Comparison of ENCODE assay signal across 20 cellular contexts in the genomic region with DNA sequence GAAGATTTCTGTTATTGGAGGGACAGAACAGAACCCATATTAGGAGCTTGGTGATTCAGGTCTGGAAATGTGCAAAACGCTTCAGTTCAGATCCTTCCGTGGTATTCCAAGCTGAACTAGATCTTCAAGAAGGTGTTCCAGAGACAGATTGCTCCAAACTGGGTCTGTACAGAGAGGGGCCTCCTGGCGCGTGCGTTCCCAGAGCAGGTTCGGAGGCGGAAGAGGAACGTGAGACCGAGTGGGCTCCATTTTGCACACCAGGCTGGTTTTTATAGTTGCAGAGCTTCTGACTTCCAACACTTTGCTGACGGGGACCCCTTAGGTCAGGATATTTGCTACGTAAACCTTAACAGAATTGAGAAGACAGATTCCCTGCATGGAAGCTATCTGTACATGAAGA. TPM values are rescaled to one million over a fixed set of nuclear protein-coding genes. Genes with fewer than 3 reads are reported as not detected.
DNase-seq lines count a peak whose midpoint lies in the region; ATAC-seq, FAIRE-seq and TF ChIP-seq lines count a peak whose summit lies in the region.
"Had no signal": no experiment of that assay in that cellular context is flagged by ENCODE, and none has a peak within 500 bp of the region (broad histone marks: within the 10 kb centered on the region; RNA-seq: fewer than 3 reads in every experiment).

No MANE protein-coding gene starts in this region.

- ATAC-seq in heart left ventricle (no peak), left cardiac atrium (no peak), upper lobe of right lung (no peak), GM19463 (IDR thresholded peaks at IDR 0.05; ENCODE audit: unreplicated experiment) (no peak)
- ATAC-seq: activated naive CD8-positive, alpha-beta T cell treated with anti-CD3 and anti-CD28 coated beads, Interleukin-2, amount 50 U/mL, for 24 hours; left ventricle myocardium superior had no signal

- TF ChIP-seq POLR2A in heart left ventricle (IDR thresholded peaks at IDR 0.05): no peak

- WGBS in heart left ventricle, 4 donors: 92 to 99% (median 93%) methylated on average over 11 of the region's 11 CpGs

- H3K79me2 ChIP-seq in astrocyte (ENCODE audit: insufficient read depth, low read length): no peaks in the 10 kb centered on the region

- H3K4me3 ChIP-seq in heart left ventricle (no peak overlapping the region), astrocyte (ENCODE audit: insufficient read depth, low read depth, low read length) (no peak overlapping the region), upper lobe of right lung (no peak overlapping the region), MG63 (no peak overlapping the region)
- H3K4me3 ChIP-seq: cardiac muscle cell, right lobe of liver had no signal

- no peak overlapping the region for H3K4me3 Mint-ChIP-seq in astrocyte (ENCODE audit: unreplicated experiment)
- no peak overlapping the region for H3K4me3 Mint-ChIP-seq in mesothelial cell of epicardium
- H3K4me3 Mint-ChIP-seq: activated naive CD8-positive, alpha-beta T cell treated with anti-CD3 and anti-CD28 coated beads, Interleukin-2, amount 50 U/mL, for 24 hours; CD14-positive monocyte had no signal

- H3K27me3 ChIP-seq in heart left ventricle: no peaks in the 10 kb centered on the region
- H3K27me3 ChIP-seq in astrocyte (ENCODE audit: insufficient read depth, low read length): no peaks in the 10 kb centered on the region
- no peaks in the 10 kb centered on the region for H3K27me3 ChIP-seq in upper lobe of right lung
- H3K27me3 ChIP-seq in MG63: no peaks in the 10 kb centered on the region
- H3K27me3 ChIP-seq: cardiac muscle cell, right lobe of liver had no signal

- H3K4me1 ChIP-seq in heart left ventricle (peaks cover 0 to 15% (median 0%) of the 10 kb centered on the region in 12 donors), astrocyte (ENCODE audit: insufficient read depth, low read length) (peaks cover 32% of the 10 kb centered on the region), upper lobe of right lung (peaks cover 8% of the 10 kb centered on the region)
- H3K4me1 ChIP-seq: right lobe of liver had no signal

- peak overlapping the region; percentile 82 for H3K9ac ChIP-seq in astrocyte (ENCODE audit: low read length)

- intact Hi-C loops in heart left ventricle (cut with DNase I) (loop anchor here in 3 of 10 donors (10.0 kb wide), 2 partner anchors 468 to 478 kb away; no protein-coding TSS in a partner anchor), left cardiac atrium (cut with DNase I) (loop anchor here in 1 of 2 donors (10.0 kb wide), 1 partner anchor 468 kb away; no protein-coding TSS in a partner anchor), upper lobe of right lung (cut with DNase I) (no loop called here)

- H2AFZ ChIP-seq in astrocyte (ENCODE audit: low read depth, low read length): no peak overlapping the region

- H3K9me3 Mint-ChIP-seq in astrocyte (ENCODE audit: unreplicated experiment) (no peaks in the 10 kb centered on the region), mesothelial cell of epicardium (no peaks in the 10 kb centered on the region)
- H3K9me3 Mint-ChIP-seq: activated naive CD8-positive, alpha-beta T cell treated with anti-CD3 and anti-CD28 coated beads, Interleukin-2, amount 50 U/mL, for 24 hours had no signal

- no peaks in the 10 kb centered on the region for H3K9me3 ChIP-seq in heart left ventricle
- no peaks in the 10 kb centered on the region for H3K9me3 ChIP-seq in astrocyte (ENCODE audit: insufficient read depth, low read depth, low read length)
- H3K9me3 ChIP-seq in upper lobe of right lung: no peaks in the 10 kb centered on the region
- H3K9me3 ChIP-seq in MG63: no peaks in the 10 kb centered on the region
- H3K9me3 ChIP-seq: right lobe of liver had no signal

- DNase-seq in heart left ventricle: peak in 1 of 5 donors; percentile 9
- DNase-seq in left cardiac atrium: no peak
- DNase-seq in astrocyte (ENCODE audit: low read depth): no peak
- DNase-seq in mesothelial cell of epicardium (ENCODE audit: low spot score in 2 of 2, unreplicated experiment in 2 of 2): no peak
- peak; percentile 6 for DNase-seq in upper lobe of right lung
- no peak for DNase-seq in NCI-H1436 (lab: John Stamatoyannopoulos, UW)
- no peak for DNase-seq in MG63
- DNase-seq: activated CD4-positive, alpha-beta T cell treated with anti-CD3 and anti-CD28 coated beads for 48 hours; activated naive CD8-positive, alpha-beta T cell treated with anti-CD3 and anti-CD28 coated beads, Interleukin-2, amount 50 U/mL, for 24 hours; DMS153; left ventricle myocardium superior; NCI-H1092; occipital lobe; right lobe of liver; stimulated activated CD4-positive, alpha-beta T cell treated with anti-CD3 and anti-CD28 coated beads, Interleukin-1b, Interleukin-23, amount 100 ng/mL, for 48 hours; stimulated activated naive CD4-positive, alpha-beta T cell treated with Interleukin-2 at 50 U/mL for 16 hours had no signal

- H3K4me1 Mint-ChIP-seq in astrocyte (ENCODE audit: low read depth, unreplicated experiment) (peaks cover 25% of the 10 kb centered on the region), mesothelial cell of epicardium (peaks cover 24% of the 10 kb centered on the region)
- H3K4me1 Mint-ChIP-seq: activated naive CD8-positive, alpha-beta T cell treated with anti-CD3 and anti-CD28 coated beads, Interleukin-2, amount 50 U/mL, for 24 hours; CD14-positive monocyte had no signal

- no peaks in the 10 kb centered on the region for H3K27me3 Mint-ChIP-seq in astrocyte (ENCODE audit: low read depth, unreplicated experiment)
- no peaks in the 10 kb centered on the region for H3K27me3 Mint-ChIP-seq in mesothelial cell of epicardium (ENCODE audit: low read depth)
- H3K27me3 Mint-ChIP-seq: activated naive CD8-positive, alpha-beta T cell treated with anti-CD3 and anti-CD28 coated beads, Interleukin-2, amount 50 U/mL, for 24 hours had no signal

- H3K27ac ChIP-seq in heart left ventricle: peak overlapping the region in 7 of 12 donors; percentile 22 to 68 (median 40)
- H3K27ac ChIP-seq in astrocyte (ENCODE audit: low read depth, low read length): peak overlapping the region; percentile 96
- no peak overlapping the region for H3K27ac ChIP-seq in upper lobe of right lung
- H3K27ac ChIP-seq: cardiac muscle cell, right lobe of liver had no signal

- peaks cover 5% of the 10 kb centered on the region for H3K36me3 Mint-ChIP-seq in astrocyte (ENCODE audit: low read depth, unreplicated experiment)
- H3K36me3 Mint-ChIP-seq in mesothelial cell of epicardium: peaks cover 25% of the 10 kb centered on the region

- H4K20me1 ChIP-seq in astrocyte (ENCODE audit: insufficient read depth, low read length): no peaks in the 10 kb centered on the region

- peaks cover 0 to 49% (median 23%) of the 10 kb centered on the region in 9 donors for H3K36me3 ChIP-seq in heart left ventricle
- no peaks in the 10 kb centered on the region for H3K36me3 ChIP-seq in astrocyte (ENCODE audit: insufficient read depth, low read length)
- peaks cover 60% of the 10 kb centered on the region for H3K36me3 ChIP-seq in upper lobe of right lung
- H3K36me3 ChIP-seq in MG63: peaks cover 74% of the 10 kb centered on the region

- H3K27ac Mint-ChIP-seq in astrocyte (ENCODE audit: unreplicated experiment) (peak overlapping the region; percentile 70), mesothelial cell of epicardium (peak overlapping the region; percentile 36)
- H3K27ac Mint-ChIP-seq: activated naive CD8-positive, alpha-beta T cell treated with anti-CD3 and anti-CD28 coated beads, Interleukin-2, amount 50 U/mL, for 24 hours; CD14-positive monocyte had no signal

- peak overlapping the region; percentile 65 for H3K4me2 ChIP-seq in astrocyte (ENCODE audit: low read length)

- TF ChIP-seq CTCF in heart left ventricle (IDR thresholded peaks at IDR 0.05) (no peak), astrocyte (IDR thresholded peaks at IDR 0.05; ENCODE audit: insufficient read depth, low read depth, low read length) (no peak), mesothelial cell of epicardium (IDR thresholded peaks at IDR 0.05; ENCODE audit: unreplicated experiment) (no peak), upper lobe of right lung (IDR thresholded peaks at IDR 0.05) (no peak)

- no peak for FAIRE-seq in astrocyte (lab: Jason Lieb, UNC)
- FAIRE-seq: GM19239 had no signal

RNA-seq across cellular contexts. Expression of gene RPL26L1, which starts 16.7 kb away (rescaled TPM):
- total RNA-seq in heart left ventricle (10 to 100 TPM; 19.8 to 36.7 (median 29.5) TPM), left cardiac atrium (10 to 100 TPM; 22.4 to 22.6 TPM), astrocyte (50.6 and 54.3 TPM in 2 replicates), mesothelial cell of epicardium (43.0 to 43.9 TPM (median 43.9 TPM) in 3 replicates), upper lobe of right lung (26.4 TPM)
- 10 to 100 TPM; 50.3 to 79.5 TPM for polyA plus RNA-seq in heart left ventricle
- 132 and 142 TPM in 2 replicates for total RNA-seq in MG63 (2014; rRNA removed; shearing (Covaris generic); ENCODE audit: low replicate concordance)

RNA-seq across cellular contexts. Expression of gene ATP6V0E1, which starts 41.0 kb away (rescaled TPM):
- 100 to 1,000 TPM; 127 to 225 (median 196) TPM for total RNA-seq in heart left ventricle
- polyA plus RNA-seq in heart left ventricle: 100 to 1,000 TPM; 238 to 242 TPM
- 100 to 1,000 TPM; 204 to 208 TPM for total RNA-seq in left cardiac atrium
- total RNA-seq in astrocyte: 309 and 327 TPM in 2 replicates
- 116 to 125 TPM (median 120 TPM) in 3 replicates for total RNA-seq in mesothelial cell of epicardium
- total RNA-seq in upper lobe of right lung: 326 TPM
- total RNA-seq in MG63 (2014; rRNA removed; shearing (Covaris generic); ENCODE audit: low replicate concordance): 296 and 325 TPM in 2 replicates
